Comparison of ENCODE assay signal across 1 cellular context in the genomic region with DNA sequence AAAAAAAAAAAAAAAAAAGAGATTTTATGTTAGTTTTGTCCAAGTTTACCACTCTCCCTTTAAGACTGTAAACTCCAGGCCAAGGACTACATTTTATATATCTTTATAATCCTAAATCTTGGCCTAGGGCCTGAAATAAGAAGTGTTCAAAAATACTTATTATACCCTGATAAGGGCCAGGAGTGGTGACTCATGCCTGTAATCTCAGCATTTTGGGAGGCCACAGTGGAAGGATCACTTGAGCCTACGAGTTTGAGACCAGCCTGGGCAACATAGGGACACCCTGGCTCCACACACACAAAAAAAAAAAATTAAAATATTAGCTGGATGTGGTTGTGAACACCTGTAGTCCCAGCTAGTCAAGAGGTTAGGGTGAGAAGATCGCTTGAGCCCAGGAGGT.
TF ChIP-seq lines count a peak whose summit lies in the region.

No MANE protein-coding gene starts in this region.

TF ChIP-seq in K562, 482 proteins besides CTCF, POLR2A, EP300 and RAD21 (continues in another document):
- no peak for TF ChIP-seq SFPQ (IDR thresholded peaks at IDR 0.05; ENCODE audit: low read depth, low read length)
- TF ChIP-seq RUNX1 (IDR thresholded peaks at IDR 0.05; ENCODE audit: low read depth) = no peak
- TF ChIP-seq, protein P1, sequence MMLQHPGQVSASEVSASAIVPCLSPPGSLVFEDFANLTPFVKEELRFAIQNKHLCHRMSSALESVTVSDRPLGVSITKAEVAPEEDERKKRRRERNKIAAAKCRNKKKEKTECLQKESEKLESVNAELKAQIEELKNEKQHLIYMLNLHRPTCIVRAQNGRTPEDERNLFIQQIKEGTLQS (IDR thresholded peaks at IDR 0.05) = peak; percentile 49; the same call in 1 of the 2 replicates
- TF ChIP-seq, protein P1 (CRISPR knock-in tag; conservative IDR thresholded peaks at IDR 0.05) = no peak
- peak; percentile 41; the same call in 1 of the 2 replicates for TF ChIP-seq FOSL1 (tag; conservative IDR thresholded peaks at IDR 0.05)
- TF ChIP-seq ZNF584 (CRISPR knock-in tag; IDR thresholded peaks at IDR 0.05; ENCODE audit: low read depth) = no peak
- TF ChIP-seq ZNF197 (CRISPR knock-in tag; IDR thresholded peaks at IDR 0.05; ENCODE audit: low read depth) = no peak
- TF ChIP-seq KLF1 (tag; IDR thresholded peaks at IDR 0.05) = no peak
- no peak for TF ChIP-seq ZBTB9 (CRISPR knock-in tag; IDR thresholded peaks at IDR 0.05)
- TF ChIP-seq KLF10 (CRISPR knock-in tag; IDR thresholded peaks at IDR 0.05) = no peak
- TF ChIP-seq SAFB2 (IDR thresholded peaks at IDR 0.05; ENCODE audit: borderline replicate concordance, low read depth, low read length, severe bottlenecking) = no peak
- no peak for TF ChIP-seq KAT7 (CRISPR knock-in tag; IDR thresholded peaks at IDR 0.05; ENCODE audit: borderline replicate concordance)
- no peak for TF ChIP-seq PBX2 (CRISPR knock-in tag; IDR thresholded peaks at IDR 0.05; ENCODE audit: low read depth)
- no peak for TF ChIP-seq PBX2 (tag; conservative IDR thresholded peaks at IDR 0.05; ENCODE audit: low read depth)
- no peak for TF ChIP-seq TCF7L2 (IDR thresholded peaks at IDR 0.05; ENCODE audit: low read depth, low read length)
- no peak for TF ChIP-seq MAFG (tag; conservative IDR thresholded peaks at IDR 0.05)
- 0 out of 4 replicates have a peak, but pooled peaks of 1 of the 2 experiments have one; percentile 28 for TF ChIP-seq RCOR1 (IDR thresholded peaks at IDR 0.05; ENCODE audit: borderline replicate concordance in 1 of 2, low read depth in 2 of 2, low read length in 2 of 2)
- no peak for TF ChIP-seq KHSRP (IDR thresholded peaks at IDR 0.05)
- TF ChIP-seq ZNF3 (CRISPR knock-in tag; IDR thresholded peaks at IDR 0.05) = no peak
- TF ChIP-seq ERF (CRISPR knock-in tag; IDR thresholded peaks at IDR 0.05) = no peak
- TF ChIP-seq, protein P2, sequence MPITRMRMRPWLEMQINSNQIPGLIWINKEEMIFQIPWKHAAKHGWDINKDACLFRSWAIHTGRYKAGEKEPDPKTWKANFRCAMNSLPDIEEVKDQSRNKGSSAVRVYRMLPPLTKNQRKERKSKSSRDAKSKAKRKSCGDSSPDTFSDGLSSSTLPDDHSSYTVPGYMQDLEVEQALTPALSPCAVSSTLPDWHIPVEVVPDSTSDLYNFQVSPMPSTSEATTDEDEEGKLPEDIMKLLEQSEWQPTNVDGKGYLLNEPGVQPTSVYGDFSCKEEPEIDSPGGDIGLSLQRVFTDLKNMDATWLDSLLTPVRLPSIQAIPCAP (CRISPR knock-in tag; IDR thresholded peaks at IDR 0.05; ENCODE audit: borderline replicate concordance) = no peak
- 0 out of 2 replicates have a peak, but pooled peaks have one; percentile 9 for TF ChIP-seq NFIC (IDR thresholded peaks at IDR 0.05)
- TF ChIP-seq, protein P3, sequence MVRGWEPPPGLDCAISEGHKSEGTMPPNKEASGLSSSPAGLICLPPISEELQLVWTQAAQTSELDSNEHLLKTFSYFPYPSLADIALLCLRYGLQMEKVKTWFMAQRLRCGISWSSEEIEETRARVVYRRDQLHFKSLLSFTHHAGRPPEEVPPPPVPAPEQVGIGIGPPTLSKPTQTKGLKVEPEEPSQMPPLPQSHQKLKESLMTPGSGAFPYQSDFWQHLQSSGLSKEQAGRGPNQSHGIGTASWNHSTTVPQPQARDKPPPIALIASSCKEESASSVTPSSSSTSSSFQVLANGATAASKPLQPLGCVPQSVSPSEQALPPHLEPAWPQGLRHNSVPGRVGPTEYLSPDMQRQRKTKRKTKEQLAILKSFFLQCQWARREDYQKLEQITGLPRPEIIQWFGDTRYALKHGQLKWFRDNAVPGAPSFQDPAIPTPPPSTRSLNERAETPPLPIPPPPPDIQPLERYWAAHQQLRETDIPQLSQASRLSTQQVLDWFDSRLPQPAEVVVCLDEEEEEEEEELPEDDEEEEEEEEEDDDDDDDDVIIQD (CRISPR knock-in tag; IDR thresholded peaks at IDR 0.05) = no peak
- TF ChIP-seq RFX7 (CRISPR knock-in tag; IDR thresholded peaks at IDR 0.05) = no peak
- TF ChIP-seq JUND (IDR thresholded peaks at IDR 0.05; ENCODE audit: borderline replicate concordance, low read depth, low read length) = peak; percentile 73
- TF ChIP-seq JUND (tag; IDR thresholded peaks at IDR 0.05; ENCODE audit: borderline replicate concordance, low read depth, low read length) = peak; percentile 50; the same call in 1 of the 3 replicates
- TF ChIP-seq MYNN (IDR thresholded peaks at IDR 0.05) = no peak
- TF ChIP-seq MYNN (CRISPR knock-in tag; IDR thresholded peaks at IDR 0.05) = no peak
- no peak for TF ChIP-seq LARP7 (IDR thresholded peaks at IDR 0.05)
- no peak for TF ChIP-seq SMARCA5 (IDR thresholded peaks at IDR 0.05)
- no peak for TF ChIP-seq TSC22D4 (tag; IDR thresholded peaks at IDR 0.05)
- no peak for TF ChIP-seq FOXP1 (CRISPR knock-in tag; IDR thresholded peaks at IDR 0.05)
- TF ChIP-seq VEZF1 (CRISPR knock-in tag; IDR thresholded peaks at IDR 0.05) = no peak
- TF ChIP-seq SNAPC5 (CRISPR knock-in tag; IDR thresholded peaks at IDR 0.05) = no peak
- peak; percentile 39 to 47; a peak in 3 of 4 replicates for TF ChIP-seq KDM1A (IDR thresholded peaks at IDR 0.05)
- no peak for TF ChIP-seq MAFK (IDR thresholded peaks at IDR 0.05; ENCODE audit: low read length)
- no peak for TF ChIP-seq NFXL1 (CRISPR knock-in tag; IDR thresholded peaks at IDR 0.05)
- TF ChIP-seq, protein P4, sequence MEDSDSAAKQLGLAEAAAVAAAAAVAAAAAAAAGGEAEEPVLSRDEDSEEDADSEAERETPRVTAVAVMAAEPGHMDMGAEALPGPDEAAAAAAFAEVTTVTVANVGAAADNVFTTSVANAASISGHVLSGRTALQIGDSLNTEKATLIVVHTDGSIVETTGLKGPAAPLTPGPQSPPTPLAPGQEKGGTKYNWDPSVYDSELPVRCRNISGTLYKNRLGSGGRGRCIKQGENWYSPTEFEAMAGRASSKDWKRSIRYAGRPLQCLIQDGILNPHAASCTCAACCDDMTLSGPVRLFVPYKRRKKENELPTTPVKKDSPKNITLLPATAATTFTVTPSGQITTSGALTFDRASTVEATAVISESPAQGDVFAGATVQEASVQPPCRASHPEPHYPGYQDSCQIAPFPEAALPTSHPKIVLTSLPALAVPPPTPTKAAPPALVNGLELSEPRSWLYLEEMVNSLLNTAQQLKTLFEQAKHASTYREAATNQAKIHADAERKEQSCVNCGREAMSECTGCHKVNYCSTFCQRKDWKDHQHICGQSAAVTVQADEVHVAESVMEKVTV (CRISPR knock-in tag; IDR thresholded peaks at IDR 0.05) = no peak
- TF ChIP-seq NR2C1 (IDR thresholded peaks at IDR 0.05) = no peak
- TF ChIP-seq NR2C1 (tag; IDR thresholded peaks at IDR 0.05) = no peak
- TF ChIP-seq FIP1L1 (IDR thresholded peaks at IDR 0.05; ENCODE audit: low read depth, low read length, poor library complexity, severe bottlenecking) = no peak
- no peak for TF ChIP-seq RBM15 (IDR thresholded peaks at IDR 0.05; ENCODE audit: insufficient read depth, low read length)
- no peak for TF ChIP-seq CBX2 (IDR thresholded peaks at IDR 0.05; ENCODE audit: insufficient read depth, low read length, poor library complexity, severe bottlenecking)
- TF ChIP-seq ZBTB12 (CRISPR knock-in tag; IDR thresholded peaks at IDR 0.05) = no peak
- no peak for TF ChIP-seq ZNF764 (CRISPR knock-in tag; IDR thresholded peaks at IDR 0.05; ENCODE audit: low read depth)
- no peak for TF ChIP-seq ZNF263 (CRISPR knock-in tag; IDR thresholded peaks at IDR 0.05; ENCODE audit: borderline replicate concordance)
- TF ChIP-seq RBM34 (IDR thresholded peaks at IDR 0.05; ENCODE audit: borderline replicate concordance, insufficient read depth, low read length) = no peak
- no peak for TF ChIP-seq CAMTA2 (CRISPR knock-in tag; conservative IDR thresholded peaks at IDR 0.05)
- TF ChIP-seq GTF2A2 (tag; IDR thresholded peaks at IDR 0.05) = no peak
- no peak for TF ChIP-seq CCNT2 (IDR thresholded peaks at IDR 0.05; ENCODE audit: borderline replicate concordance, extremely low read depth, insufficient read length, low read depth, low read length)
- TF ChIP-seq, protein P5, sequence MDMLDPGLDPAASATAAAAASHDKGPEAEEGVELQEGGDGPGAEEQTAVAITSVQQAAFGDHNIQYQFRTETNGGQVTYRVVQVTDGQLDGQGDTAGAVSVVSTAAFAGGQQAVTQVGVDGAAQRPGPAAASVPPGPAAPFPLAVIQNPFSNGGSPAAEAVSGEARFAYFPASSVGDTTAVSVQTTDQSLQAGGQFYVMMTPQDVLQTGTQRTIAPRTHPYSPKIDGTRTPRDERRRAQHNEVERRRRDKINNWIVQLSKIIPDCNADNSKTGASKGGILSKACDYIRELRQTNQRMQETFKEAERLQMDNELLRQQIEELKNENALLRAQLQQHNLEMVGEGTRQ (CRISPR knock-in tag; IDR thresholded peaks at IDR 0.05) = no peak
- TF ChIP-seq PURB (CRISPR knock-in tag; IDR thresholded peaks at IDR 0.05; ENCODE audit: low read depth) = no peak
